27 cellular contexts compared by ENCODE assay signal in genomic region chr4:77190053-77190452, GRCh38. TPM values are rescaled to one million over a fixed set of nuclear protein-coding genes. Genes with fewer than 3 reads are reported as not detected.
DNase-seq lines count a peak whose midpoint lies in the region; ATAC-seq and TF ChIP-seq lines count a peak whose summit lies in the region.
"Had no signal": no experiment of that assay in that cellular context is flagged by ENCODE, and none has a peak within 500 bp of the region (broad histone marks: within the 10 kb centered on the region; RNA-seq: fewer than 3 reads in every experiment).

No MANE protein-coding gene starts in this region.

- H3K4ac ChIP-seq in mesenchymal stem cell (ENCODE audit: low read depth in 1 of 2, low read length in 2 of 2): no peak overlapping the region

- no peak overlapping the region for H3K23ac ChIP-seq in mesenchymal stem cell (ENCODE audit: low read length in 2 of 2)

- H3K27ac Mint-ChIP-seq in dendritic cell treated with granulocyte-macrophage colony-stimulating factor and Interleukin-4, amounts not matched to agents 40 ng/mL and 50 ng/mL, for 4 days: peak overlapping the region; percentile 17
- H3K27ac Mint-ChIP-seq: activated CD8-positive, alpha-beta T cell treated with anti-CD3 and anti-CD28 coated beads for 36 hours; CD8-positive, alpha-beta T cell; H9; nephron progenitor cell had no signal

- no peak overlapping the region for H3K4me3 Mint-ChIP-seq in dendritic cell treated with granulocyte-macrophage colony-stimulating factor and Interleukin-4, amounts not matched to agents 40 ng/mL and 50 ng/mL, for 4 days
- H3K4me3 Mint-ChIP-seq: activated CD8-positive, alpha-beta T cell treated with anti-CD3 and anti-CD28 coated beads for 36 hours; CD8-positive, alpha-beta T cell; H9; mesothelial cell of epicardium; nephron progenitor cell had no signal

- WGBS in mesenchymal stem cell: 100% methylated on average over 1 of the region's 1 CpG
- 86 to 94% (median 92%) methylated on average over 1 of the region's 1 CpG for WGBS in heart left ventricle, 4 donors

- no peak overlapping the region for H3K14ac ChIP-seq in mesenchymal stem cell (ENCODE audit: low read length in 2 of 2)

- no peak overlapping the region for H2BK120ac ChIP-seq in mesenchymal stem cell (ENCODE audit: low read depth, low read length)

- no peak overlapping the region for H2BK15ac ChIP-seq in mesenchymal stem cell (ENCODE audit: low read depth, poor library complexity, severe bottlenecking)

- H3K27me3 Mint-ChIP-seq in dendritic cell treated with granulocyte-macrophage colony-stimulating factor and Interleukin-4, amounts not matched to agents 40 ng/mL and 50 ng/mL, for 4 days: no peaks in the 10 kb centered on the region

- no peak overlapping the region for H2BK5ac ChIP-seq in mesenchymal stem cell (ENCODE audit: low read depth, low read length, poor library complexity, severe bottlenecking)

- peaks cover 0 to 16% of the 10 kb centered on the region in 2 experiments for H3K27me3 ChIP-seq in mesenchymal stem cell (ENCODE audit: control insufficient read depth in 1 of 2, insufficient read depth in 1 of 2, low read length in 2 of 2)
- no peaks in the 10 kb centered on the region for H3K27me3 ChIP-seq in heart left ventricle
- H3K27me3 ChIP-seq: tibial artery had no signal

- H3K4me2 ChIP-seq in mesenchymal stem cell (ENCODE audit: low read length, poor library complexity, severe bottlenecking): no peak overlapping the region

- H3K36me3 Mint-ChIP-seq in dendritic cell treated with granulocyte-macrophage colony-stimulating factor and Interleukin-4, amounts not matched to agents 40 ng/mL and 50 ng/mL, for 4 days (ENCODE audit: low read depth): no peaks in the 10 kb centered on the region
- H3K36me3 Mint-ChIP-seq: CD8-positive, alpha-beta T cell; mesothelial cell of epicardium had no signal

- H4K8ac ChIP-seq in mesenchymal stem cell (ENCODE audit: low read length): no peak overlapping the region

- H3K9me3 ChIP-seq in mesenchymal stem cell (ENCODE audit: control insufficient read depth, low read length) (no peaks in the 10 kb centered on the region), heart left ventricle (no peaks in the 10 kb centered on the region)
- H3K9me3 ChIP-seq: tibial artery had no signal

- no peak for ATAC-seq in HG03045 (IDR thresholded peaks at IDR 0.05; ENCODE audit: unreplicated experiment)
- ATAC-seq in GM18858 (IDR thresholded peaks at IDR 0.05; ENCODE audit: unreplicated experiment): no peak
- no peak for ATAC-seq in heart left ventricle
- ATAC-seq: activated CD8-positive, alpha-beta T cell treated with anti-CD3 and anti-CD28 coated beads for 36 hours; CD8-positive, alpha-beta T cell; left colon had no signal

- H2AK5ac ChIP-seq in mesenchymal stem cell (ENCODE audit: low read length, severe bottlenecking): no peak overlapping the region

- TF ChIP-seq POLR2A in heart left ventricle (IDR thresholded peaks at IDR 0.05): no peak

- no peaks in the 10 kb centered on the region for H3K9me3 Mint-ChIP-seq in dendritic cell treated with granulocyte-macrophage colony-stimulating factor and Interleukin-4, amounts not matched to agents 40 ng/mL and 50 ng/mL, for 4 days
- H3K9me3 Mint-ChIP-seq: activated CD8-positive, alpha-beta T cell treated with anti-CD3 and anti-CD28 coated beads for 36 hours; CD8-positive, alpha-beta T cell; H9; mesothelial cell of epicardium had no signal

- no peak overlapping the region for H3K9ac ChIP-seq in mesenchymal stem cell (ENCODE audit: low read length)

- no peak overlapping the region for H4K91ac ChIP-seq in mesenchymal stem cell (ENCODE audit: low read length)

- peaks cover 47% of the 10 kb centered on the region for H3K4me1 Mint-ChIP-seq in dendritic cell treated with granulocyte-macrophage colony-stimulating factor and Interleukin-4, amounts not matched to agents 40 ng/mL and 50 ng/mL, for 4 days (ENCODE audit: low read depth)
- H3K4me1 Mint-ChIP-seq: nephron progenitor cell had no signal

- H3K4me1 ChIP-seq in mesenchymal stem cell (ENCODE audit: control insufficient read depth, insufficient read depth, low read depth, low read length) (no peaks in the 10 kb centered on the region), heart left ventricle (peaks cover 0 to 9% (median 0%) of the 10 kb centered on the region in 12 donors)
- H3K4me1 ChIP-seq: tibial artery had no signal

- intact Hi-C loops in dendritic cell treated with granulocyte-macrophage colony-stimulating factor and Interleukin-4, amounts not matched to agents 40 ng/mL and 50 ng/mL, for 4 days (cut with micrococcal nuclease): loop anchor here (10.0 kb wide), 1 partner anchor 475 kb away; no protein-coding TSS in a partner anchor
- intact Hi-C loops in heart left ventricle (cut with DNase I): loop anchor here in 1 of 10 donors (10.0 kb wide), 1 partner anchor 755 kb away; the partner anchor contains the start of gene SHROOM3

- H3K18ac ChIP-seq in mesenchymal stem cell (ENCODE audit: low read depth in 1 of 2, low read length in 2 of 2): no peak overlapping the region

- peak; percentile 33 for DNase-seq in ELF-1 (ENCODE audit: low read depth, low spot score)
- peak; percentile 24 for DNase-seq in LHCN-M2 (ENCODE audit: low read depth)
- peak; percentile 68 for DNase-seq in kidney tubule cell (ENCODE audit: low spot score)
- no peak for DNase-seq in mesenchymal stem cell
- DNase-seq in heart left ventricle: no peak
- DNase-seq: activated CD4-positive, CD25-positive, alpha-beta regulatory T cell; activated CD8-positive, alpha-beta T cell treated with anti-CD3 and anti-CD28 coated beads for 36 hours; activated naive CD4-positive, alpha-beta T cell; amniotic stem cell; CD8-positive, alpha-beta T cell; DMS79; foreskin melanocyte; H9; left colon; NCI-H2081 treated with DMSO at 0.1 percent for 48 hours; NCI-H446 treated with DMSO at 0.1 percent for 48 hours; nephron progenitor cell; NK-92 treated with Interleukin-12 subunit alpha and Interleukin-12 subunit beta, amount 100 ng/mL, for 24 hours; posterior cingulate gyrus; stimulated activated CD4-positive, alpha-beta T cell treated with anti-CD3 and anti-CD28 coated beads, Interleukin-2, amount 100 ng/mL, for 24 hours; stimulated activated naive CD4-positive, alpha-beta T cell treated with Interleukin-2 at 50 U/mL for 16 hours; T-helper 9 cell; tibial artery had no signal

- H3K27ac ChIP-seq in mesenchymal stem cell (ENCODE audit: low read length, poor library complexity, severe bottlenecking): no peak overlapping the region
- no peak overlapping the region for H3K27ac ChIP-seq in heart left ventricle
- H3K27ac ChIP-seq: tibial artery had no signal

- H3K79me1 ChIP-seq in mesenchymal stem cell (replicated peaks; ENCODE audit: low read length, poor library complexity, severe bottlenecking): no peaks in the 10 kb centered on the region

- H2AFZ ChIP-seq in mesenchymal stem cell (ENCODE audit: low read depth, low read length): no peak overlapping the region

- H3K4me3 ChIP-seq in mesenchymal stem cell (ENCODE audit: insufficient read depth in 1 of 2, low read depth in 1 of 2, low read length in 2 of 2): no peak overlapping the region
- no peak overlapping the region for H3K4me3 ChIP-seq in heart left ventricle
- H3K4me3 ChIP-seq: tibial artery had no signal

- no peak overlapping the region for H2BK12ac ChIP-seq in mesenchymal stem cell (ENCODE audit: low read length in 2 of 2)

- TF ChIP-seq CTCF in heart left ventricle (IDR thresholded peaks at IDR 0.05): no peak

- no peaks in the 10 kb centered on the region for H3K36me3 ChIP-seq in mesenchymal stem cell (ENCODE audit: control insufficient read depth in 1 of 2, insufficient read depth in 2 of 2, low read depth in 1 of 2, low read length in 2 of 2)
- H3K36me3 ChIP-seq in heart left ventricle: no peaks in the 10 kb centered on the region
- H3K36me3 ChIP-seq: tibial artery had no signal

RNA-seq across cellular contexts. Expression of gene CCNG2, which starts 33.0 kb away (rescaled TPM):
- total RNA-seq in LHCN-M2 (2014; rRNA removed) (41.7 and 42.3 TPM in 2 replicates), heart left ventricle (10 to 100 TPM in 4 of 9 donors, 1 to 10 TPM in 5; 2.4 to 18.7 (median 9.9) TPM)
- polyA plus RNA-seq in LHCN-M2 (2012): 24.4 TPM
- 34.1 TPM for polyA plus RNA-seq in mesenchymal stem cell (2013, experiment 1 of 2)
- polyA plus RNA-seq in mesenchymal stem cell (2013, experiment 2 of 2): 35.7 TPM
- 1 to 10 TPM; 3.3 to 4.5 TPM for polyA plus RNA-seq in heart left ventricle

Comparison
In these comparisons a context has a peak if more than half of its experiments do, and no peak if none do; other contexts are left out.
1. DNase-seq: peak in ELF-1 (single experiment), LHCN-M2 (single experiment) and kidney tubule cell (single experiment); none in mesenchymal stem cell (single experiment) and heart left ventricle (0 of 5).